Comparison of ENCODE assay signal across 3 cellular contexts in the genomic region with DNA sequence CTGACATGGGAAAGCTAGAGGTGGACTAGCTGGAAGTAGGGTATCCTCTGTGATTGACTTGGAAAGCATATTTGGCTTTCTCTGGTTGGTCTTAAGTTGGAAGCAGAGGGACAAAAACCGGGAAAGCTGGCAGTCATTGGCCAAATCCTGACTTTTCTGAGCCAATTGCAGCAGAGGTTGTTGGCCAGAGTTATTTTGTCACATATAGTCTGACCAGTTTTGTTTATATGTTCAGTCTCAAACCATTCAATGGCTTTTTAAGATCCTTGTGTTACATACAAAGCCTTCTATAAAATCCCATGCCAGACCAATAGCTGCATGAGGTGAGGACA.
TF ChIP-seq lines count a peak whose summit lies in the region.

No MANE protein-coding gene starts in this region.

TF ChIP-seq in SK-N-SH, 30 proteins besides CTCF, POLR2A, EP300 and RAD21 (continued from another document and continues in another):
- TF ChIP-seq, protein P1, sequence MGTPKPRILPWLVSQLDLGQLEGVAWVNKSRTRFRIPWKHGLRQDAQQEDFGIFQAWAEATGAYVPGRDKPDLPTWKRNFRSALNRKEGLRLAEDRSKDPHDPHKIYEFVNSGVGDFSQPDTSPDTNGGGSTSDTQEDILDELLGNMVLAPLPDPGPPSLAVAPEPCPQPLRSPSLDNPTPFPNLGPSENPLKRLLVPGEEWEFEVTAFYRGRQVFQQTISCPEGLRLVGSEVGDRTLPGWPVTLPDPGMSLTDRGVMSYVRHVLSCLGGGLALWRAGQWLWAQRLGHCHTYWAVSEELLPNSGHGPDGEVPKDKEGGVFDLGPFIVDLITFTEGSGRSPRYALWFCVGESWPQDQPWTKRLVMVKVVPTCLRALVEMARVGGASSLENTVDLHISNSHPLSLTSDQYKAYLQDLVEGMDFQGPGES (IDR thresholded peaks at IDR 0.05; ENCODE audit: low read depth, low read length): no peak
- TF ChIP-seq TEAD4 (IDR thresholded peaks at IDR 0.05; ENCODE audit: borderline replicate concordance, insufficient read depth) (no peak), NRF1 (IDR thresholded peaks at IDR 0.05; ENCODE audit: low read depth, low read length) (no peak), ELF1 (IDR thresholded peaks at IDR 0.05) (no peak), TAF1 (IDR thresholded peaks at IDR 0.05; ENCODE audit: borderline replicate concordance, low read depth, low read length) (no peak), CHD2 (IDR thresholded peaks at IDR 0.05; ENCODE audit: low read length, partially characterized antibody) (no peak), SMC3 (IDR thresholded peaks at IDR 0.05; ENCODE audit: low read depth, low read length) (no peak), EZH2phosphoT487 (IDR thresholded peaks at IDR 0.05; ENCODE audit: borderline replicate concordance, low read depth) (no peak), MXI1 (IDR thresholded peaks at IDR 0.05; ENCODE audit: low read depth, low read length) (no peak), POLR2AphosphoS5 (IDR thresholded peaks at IDR 0.05; ENCODE audit: low read depth, low read length) (no peak)
- TF ChIP-seq, protein P2, sequence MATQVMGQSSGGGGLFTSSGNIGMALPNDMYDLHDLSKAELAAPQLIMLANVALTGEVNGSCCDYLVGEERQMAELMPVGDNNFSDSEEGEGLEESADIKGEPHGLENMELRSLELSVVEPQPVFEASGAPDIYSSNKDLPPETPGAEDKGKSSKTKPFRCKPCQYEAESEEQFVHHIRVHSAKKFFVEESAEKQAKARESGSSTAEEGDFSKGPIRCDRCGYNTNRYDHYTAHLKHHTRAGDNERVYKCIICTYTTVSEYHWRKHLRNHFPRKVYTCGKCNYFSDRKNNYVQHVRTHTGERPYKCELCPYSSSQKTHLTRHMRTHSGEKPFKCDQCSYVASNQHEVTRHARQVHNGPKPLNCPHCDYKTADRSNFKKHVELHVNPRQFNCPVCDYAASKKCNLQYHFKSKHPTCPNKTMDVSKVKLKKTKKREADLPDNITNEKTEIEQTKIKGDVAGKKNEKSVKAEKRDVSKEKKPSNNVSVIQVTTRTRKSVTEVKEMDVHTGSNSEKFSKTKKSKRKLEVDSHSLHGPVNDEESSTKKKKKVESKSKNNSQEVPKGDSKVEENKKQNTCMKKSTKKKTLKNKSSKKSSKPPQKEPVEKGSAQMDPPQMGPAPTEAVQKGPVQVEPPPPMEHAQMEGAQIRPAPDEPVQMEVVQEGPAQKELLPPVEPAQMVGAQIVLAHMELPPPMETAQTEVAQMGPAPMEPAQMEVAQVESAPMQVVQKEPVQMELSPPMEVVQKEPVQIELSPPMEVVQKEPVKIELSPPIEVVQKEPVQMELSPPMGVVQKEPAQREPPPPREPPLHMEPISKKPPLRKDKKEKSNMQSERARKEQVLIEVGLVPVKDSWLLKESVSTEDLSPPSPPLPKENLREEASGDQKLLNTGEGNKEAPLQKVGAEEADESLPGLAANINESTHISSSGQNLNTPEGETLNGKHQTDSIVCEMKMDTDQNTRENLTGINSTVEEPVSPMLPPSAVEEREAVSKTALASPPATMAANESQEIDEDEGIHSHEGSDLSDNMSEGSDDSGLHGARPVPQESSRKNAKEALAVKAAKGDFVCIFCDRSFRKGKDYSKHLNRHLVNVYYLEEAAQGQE (IDR thresholded peaks at IDR 0.05; ENCODE audit: low read depth, low read length): no peak
- TF ChIP-seq, protein P3, sequence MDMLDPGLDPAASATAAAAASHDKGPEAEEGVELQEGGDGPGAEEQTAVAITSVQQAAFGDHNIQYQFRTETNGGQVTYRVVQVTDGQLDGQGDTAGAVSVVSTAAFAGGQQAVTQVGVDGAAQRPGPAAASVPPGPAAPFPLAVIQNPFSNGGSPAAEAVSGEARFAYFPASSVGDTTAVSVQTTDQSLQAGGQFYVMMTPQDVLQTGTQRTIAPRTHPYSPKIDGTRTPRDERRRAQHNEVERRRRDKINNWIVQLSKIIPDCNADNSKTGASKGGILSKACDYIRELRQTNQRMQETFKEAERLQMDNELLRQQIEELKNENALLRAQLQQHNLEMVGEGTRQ (IDR thresholded peaks at IDR 0.05; ENCODE audit: borderline replicate concordance, low read depth, low read length): no peak

TF ChIP-seq in SK-N-SH treated with all-trans-retinoic acid at 6 μM for 48 hours, 23 proteins besides CTCF, POLR2A, EP300 and RAD21 (continued from another document):
- TF ChIP-seq, protein P4, sequence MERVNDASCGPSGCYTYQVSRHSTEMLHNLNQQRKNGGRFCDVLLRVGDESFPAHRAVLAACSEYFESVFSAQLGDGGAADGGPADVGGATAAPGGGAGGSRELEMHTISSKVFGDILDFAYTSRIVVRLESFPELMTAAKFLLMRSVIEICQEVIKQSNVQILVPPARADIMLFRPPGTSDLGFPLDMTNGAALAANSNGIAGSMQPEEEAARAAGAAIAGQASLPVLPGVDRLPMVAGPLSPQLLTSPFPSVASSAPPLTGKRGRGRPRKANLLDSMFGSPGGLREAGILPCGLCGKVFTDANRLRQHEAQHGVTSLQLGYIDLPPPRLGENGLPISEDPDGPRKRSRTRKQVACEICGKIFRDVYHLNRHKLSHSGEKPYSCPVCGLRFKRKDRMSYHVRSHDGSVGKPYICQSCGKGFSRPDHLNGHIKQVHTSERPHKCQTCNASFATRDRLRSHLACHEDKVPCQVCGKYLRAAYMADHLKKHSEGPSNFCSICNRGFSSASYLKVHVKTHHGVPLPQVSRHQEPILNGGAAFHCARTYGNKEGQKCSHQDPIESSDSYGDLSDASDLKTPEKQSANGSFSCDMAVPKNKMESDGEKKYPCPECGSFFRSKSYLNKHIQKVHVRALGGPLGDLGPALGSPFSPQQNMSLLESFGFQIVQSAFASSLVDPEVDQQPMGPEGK (CRISPR knock-in tag; IDR thresholded peaks at IDR 0.05; ENCODE audit: borderline replicate concordance): no peak
- TF ChIP-seq TOX (CRISPR knock-in tag; IDR thresholded peaks at IDR 0.05; ENCODE audit: borderline replicate concordance): no peak
- no peak for TF ChIP-seq ZNF70 (CRISPR knock-in tag; IDR thresholded peaks at IDR 0.05)
- no peak for TF ChIP-seq ZFP3 (CRISPR knock-in tag; IDR thresholded peaks at IDR 0.05)
- TF ChIP-seq ZC3H10 (CRISPR knock-in tag; IDR thresholded peaks at IDR 0.05): no peak
- TF ChIP-seq BACH2 (CRISPR knock-in tag; IDR thresholded peaks at IDR 0.05; ENCODE audit: borderline replicate concordance): no peak
- no peak for TF ChIP-seq ARNTL (CRISPR knock-in tag; IDR thresholded peaks at IDR 0.05; ENCODE audit: borderline replicate concordance, low read depth)
- no peak for TF ChIP-seq ZNF8 (CRISPR knock-in tag; IDR thresholded peaks at IDR 0.05)
- TF ChIP-seq CSDC2 (CRISPR knock-in tag; IDR thresholded peaks at IDR 0.05): no peak
- no peak for TF ChIP-seq PPARA (CRISPR knock-in tag; IDR thresholded peaks at IDR 0.05; ENCODE audit: borderline replicate concordance)
- TF ChIP-seq OSR1 (CRISPR knock-in tag; IDR thresholded peaks at IDR 0.05): no peak
- TF ChIP-seq SNAI2 (CRISPR knock-in tag; IDR thresholded peaks at IDR 0.05): no peak

TF ChIP-seq in WTC11, 78 proteins besides CTCF, POLR2A, EP300 and RAD21:
- TF ChIP-seq, protein P5, sequence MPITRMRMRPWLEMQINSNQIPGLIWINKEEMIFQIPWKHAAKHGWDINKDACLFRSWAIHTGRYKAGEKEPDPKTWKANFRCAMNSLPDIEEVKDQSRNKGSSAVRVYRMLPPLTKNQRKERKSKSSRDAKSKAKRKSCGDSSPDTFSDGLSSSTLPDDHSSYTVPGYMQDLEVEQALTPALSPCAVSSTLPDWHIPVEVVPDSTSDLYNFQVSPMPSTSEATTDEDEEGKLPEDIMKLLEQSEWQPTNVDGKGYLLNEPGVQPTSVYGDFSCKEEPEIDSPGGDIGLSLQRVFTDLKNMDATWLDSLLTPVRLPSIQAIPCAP (CRISPR knock-in tag; IDR thresholded peaks at IDR 0.05): no peak
- TF ChIP-seq NFYB (CRISPR knock-in tag; conservative IDR thresholded peaks at IDR 0.05; ENCODE audit: low read depth) (no peak), CREB1 (CRISPR knock-in tag; IDR thresholded peaks at IDR 0.05) (no peak), TP53 (CRISPR knock-in tag; IDR thresholded peaks at IDR 0.05) (no peak), SMAD4 (CRISPR knock-in tag; IDR thresholded peaks at IDR 0.05) (no peak), TEAD1 (CRISPR knock-in tag; IDR thresholded peaks at IDR 0.05) (no peak), ZNF423 (CRISPR knock-in tag; IDR thresholded peaks at IDR 0.05) (no peak), ZNF138 (CRISPR knock-in tag; conservative IDR thresholded peaks at IDR 0.05) (no peak), FOXP1 (CRISPR knock-in tag; IDR thresholded peaks at IDR 0.05; ENCODE audit: borderline replicate concordance) (no peak), ZNF263 (CRISPR knock-in tag; IDR thresholded peaks at IDR 0.05; ENCODE audit: low read depth) (no peak), NFE2L1 (CRISPR knock-in tag; IDR thresholded peaks at IDR 0.05) (no peak)
